In genomic region chr6:99568103-99568933, GRCh38 we compare ENCODE assay signal across 8 cellular contexts. TPM values are rescaled to one million over a fixed set of nuclear protein-coding genes. Genes with fewer than 3 reads are reported as not detected.
A peak's percentile ranks its signal among the peaks of the same experiment; 100 is the strongest.
DNase-seq lines count a peak whose midpoint lies in the region; ATAC-seq and TF ChIP-seq lines count a peak whose summit lies in the region.

Gene CCNC (minus strand): TSS chr6:99568660. CDS start chr6:99568527, 133 bp downstream.

- peaks cover 11% of the 10 kb centered on the region for H3K4me1 ChIP-seq in hepatocyte (ENCODE audit: insufficient read depth)

- WGBS in hepatocyte (ENCODE audit: low lambda C conversion rate, missing lambda C conversion rate): 1% methylated on average over 61 of the region's 64 CpGs

- H3K36me3 ChIP-seq in hepatocyte (replicated peaks; ENCODE audit: insufficient read depth, low read depth): no peaks in the 10 kb centered on the region

- H4K20me1 ChIP-seq in hepatocyte (ENCODE audit: insufficient read depth, poor library complexity, severe bottlenecking): peaks cover 38% of the 10 kb centered on the region

- H3K27me3 ChIP-seq in hepatocyte: no peaks in the 10 kb centered on the region

- ATAC-seq in GM18499 (IDR thresholded peaks at IDR 0.05; ENCODE audit: insufficient read depth, unreplicated experiment) (peak; percentile 98), HG02938 (IDR thresholded peaks at IDR 0.05; ENCODE audit: unreplicated experiment) (peak; percentile 98)

- peak within 1 kb of the TSS; percentile 74 for H3K4me3 ChIP-seq in astrocyte of the cerebellum (ENCODE audit: low read depth, low read length)
- peak within 1 kb of the TSS; percentile 92 for H3K4me3 ChIP-seq in hepatocyte

- H3K27ac ChIP-seq in hepatocyte: peak within 1 kb of the TSS; percentile 97

- in situ Hi-C loops in astrocyte of the cerebellum (cut with HindIII; ENCODE audit: low sequenced_read_pairs): no loop called here

- peak within 1 kb of the TSS; percentile 85 for H3K4me2 ChIP-seq in hepatocyte

- H2AFZ ChIP-seq in hepatocyte: peak within 1 kb of the TSS; percentile 83

- H3K9me2 ChIP-seq in hepatocyte (replicated peaks; ENCODE audit: insufficient read depth): no peaks in the 10 kb centered on the region

- TF ChIP-seq CTCF in astrocyte of the cerebellum (IDR thresholded peaks at IDR 0.05; ENCODE audit: low read depth, low read length, missing control alignments): no peak
- TF ChIP-seq CTCF in hepatocyte (IDR thresholded peaks at IDR 0.05; ENCODE audit: poor library complexity): no peak

- H3K9me3 ChIP-seq in hepatocyte (ENCODE audit: low read depth): no peaks in the 10 kb centered on the region

- DNase-seq in NCI-H187 treated with DMSO at 0.1 percent for 48 hours (lab: John Stamatoyannopoulos, UW): peak; percentile 82
- peak; percentile 75 for DNase-seq in T-helper 22 cell (ENCODE audit: low read depth)
- DNase-seq in astrocyte of the cerebellum (ENCODE audit: low read depth): peak; percentile 92
- DNase-seq in hepatocyte (ENCODE audit: low spot score): peak; percentile 97
- peak; percentile 90 for DNase-seq in renal cortical epithelial cell (ENCODE audit: low read depth)
- no peak for DNase-seq in cortex of kidney (lab: John Stamatoyannopoulos, UW)

- peaks cover 50% of the 10 kb centered on the region for H3K79me2 ChIP-seq in hepatocyte

RNA-seq across cellular contexts. Expression of gene CCNC, which starts in this region (rescaled TPM):
- total RNA-seq in hepatocyte (98.8 and 102 TPM in 2 replicates), renal cortical epithelial cell (104 and 249 TPM in 2 replicates)
- polyA plus RNA-seq in hepatocyte: 57.1 and 59.5 TPM in 2 replicates
